ENCODE assay signal across 1 cellular context in the genomic region with DNA sequence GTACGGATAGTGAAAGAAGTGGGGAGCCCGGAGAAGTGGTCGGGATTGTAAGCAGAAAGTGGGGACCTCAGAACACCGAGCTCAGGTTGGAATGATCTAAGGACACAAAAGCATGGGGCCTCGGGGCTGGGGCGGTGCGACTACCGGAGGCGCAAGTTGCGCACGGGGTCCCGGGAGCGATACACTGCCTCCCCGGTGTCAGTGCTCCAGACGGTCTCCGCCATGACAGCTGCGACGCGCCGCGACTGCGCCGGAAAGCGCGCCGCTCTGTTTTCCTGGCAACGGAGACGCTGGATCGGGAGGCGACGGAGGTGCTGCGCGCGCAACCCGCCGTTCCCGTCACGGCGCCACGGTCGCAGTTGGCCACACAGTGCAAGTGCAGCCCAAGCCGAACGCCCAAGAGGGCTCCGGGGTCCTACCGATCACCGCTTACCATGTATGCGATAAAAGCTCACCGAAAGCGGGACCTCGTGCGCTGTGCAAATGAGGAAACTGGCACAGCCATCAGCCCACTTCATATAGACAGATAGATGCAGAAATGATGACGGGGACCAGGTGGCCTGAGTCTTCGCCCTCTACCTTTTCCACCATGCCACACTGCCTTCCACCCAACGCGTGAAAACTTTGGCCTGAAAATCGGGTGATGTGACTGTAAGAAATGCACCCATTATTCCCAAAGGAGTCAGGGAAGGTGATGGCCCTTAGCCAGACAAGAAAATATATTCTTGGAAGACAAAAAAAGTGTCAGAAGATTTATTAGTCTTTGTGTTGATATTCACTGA.
A peak's percentile ranks its signal among the peaks of the same experiment; 100 is the strongest.
TF ChIP-seq lines count a peak whose summit lies in the region.

TSS of gene MKS1 (minus strand) at position 249 of the 782 bp plus-strand sequence. CDS start at position 224, 25 bp downstream.

TF ChIP-seq in HepG2, 621 proteins besides CTCF, POLR2A, EP300 and RAD21 (continued from another document and continues in another):
- TF ChIP-seq TBL1XR1 (IDR thresholded peaks at IDR 0.05; ENCODE audit: borderline replicate concordance, low read length, partially characterized antibody) (no peak), SOX13 (IDR thresholded peaks at IDR 0.05) (no peak), SOX13 (CRISPR knock-in tag; conservative IDR thresholded peaks at IDR 0.05 in 1 of 2, IDR thresholded peaks at IDR 0.05 in 1 of 2) (peak in 1 of 2 experiments; percentile 26; a peak in 1 of 4 replicates), NCOA1 (CRISPR knock-in tag; IDR thresholded peaks at IDR 0.05) (peak; percentile 26; the same call in 1 of the 2 replicates), ZNF235 (CRISPR knock-in tag; IDR thresholded peaks at IDR 0.05; ENCODE audit: borderline replicate concordance) (no peak), FOXA3 (CRISPR knock-in tag; IDR thresholded peaks at IDR 0.05) (peak; percentile 57), SYNCRIP (IDR thresholded peaks at IDR 0.05; ENCODE audit: insufficient read depth, low read depth, low read length) (no peak), SATB2 (CRISPR knock-in tag; IDR thresholded peaks at IDR 0.05) (peak; percentile 66; the same call in 1 of the 2 replicates), ZNF12 (CRISPR knock-in tag; IDR thresholded peaks at IDR 0.05) (no peak), ZNF430 (CRISPR knock-in tag; IDR thresholded peaks at IDR 0.05) (peak; percentile 83; the same call in 1 of the 2 replicates), MED8 (CRISPR knock-in tag; IDR thresholded peaks at IDR 0.05; ENCODE audit: insufficient replicate concordance) (peak; percentile 29), ZNF713 (CRISPR knock-in tag; IDR thresholded peaks at IDR 0.05) (peak; percentile 53; the same call in 1 of the 2 replicates), ZNF234 (CRISPR knock-in tag; conservative IDR thresholded peaks at IDR 0.05) (no peak), MTA3 (CRISPR knock-in tag; IDR thresholded peaks at IDR 0.05) (no peak), RELA (CRISPR knock-in tag; IDR thresholded peaks at IDR 0.05) (no peak), ZNF101 (CRISPR knock-in tag; IDR thresholded peaks at IDR 0.05; ENCODE audit: borderline replicate concordance, low read depth) (no peak), MYC (CRISPR knock-in tag; IDR thresholded peaks at IDR 0.05; ENCODE audit: borderline replicate concordance) (peak; percentile 78), KDM5A (IDR thresholded peaks at IDR 0.05; ENCODE audit: borderline replicate concordance, low read length) (peak; percentile 75), KMT2B (CRISPR knock-in tag; IDR thresholded peaks at IDR 0.05) (peak; percentile 97), RFX5 (IDR thresholded peaks at IDR 0.05; ENCODE audit: low read depth, low read length) (peak; percentile 29; the same call in 1 of the 2 replicates), DMTF1 (CRISPR knock-in tag; IDR thresholded peaks at IDR 0.05) (no peak), FOXK1 (CRISPR knock-in tag; IDR thresholded peaks at IDR 0.05; ENCODE audit: borderline replicate concordance, low read depth) (peak; percentile 92), DNMT3B (CRISPR knock-in tag; conservative IDR thresholded peaks at IDR 0.05) (no peak), ZNF761 (CRISPR knock-in tag; conservative IDR thresholded peaks at IDR 0.05) (peak; percentile 68), ZNF709 (CRISPR knock-in tag; IDR thresholded peaks at IDR 0.05) (peak; percentile 92), MAFK (conservative IDR thresholded peaks at IDR 0.05 in 1 of 2, IDR thresholded peaks at IDR 0.05 in 1 of 2; ENCODE audit: low read length in 2 of 2) (no peak), MIER3 (CRISPR knock-in tag; IDR thresholded peaks at IDR 0.05; ENCODE audit: borderline replicate concordance) (peak; percentile 92; the same call in 1 of the 2 replicates), ETS1 (CRISPR knock-in tag; IDR thresholded peaks at IDR 0.05) (peak; percentile 17; the same call in 1 of the 2 replicates), ZNF850 (CRISPR knock-in tag; conservative IDR thresholded peaks at IDR 0.05) (no peak), ZNF775 (CRISPR knock-in tag; IDR thresholded peaks at IDR 0.05; ENCODE audit: borderline replicate concordance) (peak; percentile 1; the same call in 1 of the 2 replicates), ZNF451 (CRISPR knock-in tag; IDR thresholded peaks at IDR 0.05) (peak; percentile 29; the same call in 1 of the 2 replicates), ZNF660 (CRISPR knock-in tag; IDR thresholded peaks at IDR 0.05; ENCODE audit: borderline replicate concordance, low read depth) (no peak; the same call in 1 of the 2 replicates), SOX6 (IDR thresholded peaks at IDR 0.05) (no peak), SOX6 (CRISPR knock-in tag; IDR thresholded peaks at IDR 0.05) (peak; percentile 62), SRSF9 (IDR thresholded peaks at IDR 0.05; ENCODE audit: borderline replicate concordance, insufficient read depth, low read depth, low read length, poor library complexity, severe bottlenecking) (no peak), GATAD1 (CRISPR knock-in tag; IDR thresholded peaks at IDR 0.05) (peak; percentile 99), ZNF646 (CRISPR knock-in tag; IDR thresholded peaks at IDR 0.05) (no peak)
- TF ChIP-seq, protein P1, sequence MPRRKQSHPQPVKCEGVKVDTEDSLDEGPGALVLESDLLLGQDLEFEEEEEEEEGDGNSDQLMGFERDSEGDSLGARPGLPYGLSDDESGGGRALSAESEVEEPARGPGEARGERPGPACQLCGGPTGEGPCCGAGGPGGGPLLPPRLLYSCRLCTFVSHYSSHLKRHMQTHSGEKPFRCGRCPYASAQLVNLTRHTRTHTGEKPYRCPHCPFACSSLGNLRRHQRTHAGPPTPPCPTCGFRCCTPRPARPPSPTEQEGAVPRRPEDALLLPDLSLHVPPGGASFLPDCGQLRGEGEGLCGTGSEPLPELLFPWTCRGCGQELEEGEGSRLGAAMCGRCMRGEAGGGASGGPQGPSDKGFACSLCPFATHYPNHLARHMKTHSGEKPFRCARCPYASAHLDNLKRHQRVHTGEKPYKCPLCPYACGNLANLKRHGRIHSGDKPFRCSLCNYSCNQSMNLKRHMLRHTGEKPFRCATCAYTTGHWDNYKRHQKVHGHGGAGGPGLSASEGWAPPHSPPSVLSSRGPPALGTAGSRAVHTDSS (CRISPR knock-in tag; conservative IDR thresholded peaks at IDR 0.05) = 0 out of 2 replicates have a peak, but pooled peaks have one; percentile 57
- TF ChIP-seq, protein P2, sequence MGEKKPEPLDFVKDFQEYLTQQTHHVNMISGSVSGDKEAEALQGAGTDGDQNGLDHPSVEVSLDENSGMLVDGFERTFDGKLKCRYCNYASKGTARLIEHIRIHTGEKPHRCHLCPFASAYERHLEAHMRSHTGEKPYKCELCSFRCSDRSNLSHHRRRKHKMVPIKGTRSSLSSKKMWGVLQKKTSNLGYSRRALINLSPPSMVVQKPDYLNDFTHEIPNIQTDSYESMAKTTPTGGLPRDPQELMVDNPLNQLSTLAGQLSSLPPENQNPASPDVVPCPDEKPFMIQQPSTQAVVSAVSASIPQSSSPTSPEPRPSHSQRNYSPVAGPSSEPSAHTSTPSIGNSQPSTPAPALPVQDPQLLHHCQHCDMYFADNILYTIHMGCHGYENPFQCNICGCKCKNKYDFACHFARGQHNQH (CRISPR knock-in tag; IDR thresholded peaks at IDR 0.05) = peak; percentile 80; the same call in 1 of the 2 replicates
- TF ChIP-seq, protein P3, sequence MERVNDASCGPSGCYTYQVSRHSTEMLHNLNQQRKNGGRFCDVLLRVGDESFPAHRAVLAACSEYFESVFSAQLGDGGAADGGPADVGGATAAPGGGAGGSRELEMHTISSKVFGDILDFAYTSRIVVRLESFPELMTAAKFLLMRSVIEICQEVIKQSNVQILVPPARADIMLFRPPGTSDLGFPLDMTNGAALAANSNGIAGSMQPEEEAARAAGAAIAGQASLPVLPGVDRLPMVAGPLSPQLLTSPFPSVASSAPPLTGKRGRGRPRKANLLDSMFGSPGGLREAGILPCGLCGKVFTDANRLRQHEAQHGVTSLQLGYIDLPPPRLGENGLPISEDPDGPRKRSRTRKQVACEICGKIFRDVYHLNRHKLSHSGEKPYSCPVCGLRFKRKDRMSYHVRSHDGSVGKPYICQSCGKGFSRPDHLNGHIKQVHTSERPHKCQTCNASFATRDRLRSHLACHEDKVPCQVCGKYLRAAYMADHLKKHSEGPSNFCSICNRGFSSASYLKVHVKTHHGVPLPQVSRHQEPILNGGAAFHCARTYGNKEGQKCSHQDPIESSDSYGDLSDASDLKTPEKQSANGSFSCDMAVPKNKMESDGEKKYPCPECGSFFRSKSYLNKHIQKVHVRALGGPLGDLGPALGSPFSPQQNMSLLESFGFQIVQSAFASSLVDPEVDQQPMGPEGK (CRISPR knock-in tag; IDR thresholded peaks at IDR 0.05) = no peak
- TF ChIP-seq, protein P4, sequence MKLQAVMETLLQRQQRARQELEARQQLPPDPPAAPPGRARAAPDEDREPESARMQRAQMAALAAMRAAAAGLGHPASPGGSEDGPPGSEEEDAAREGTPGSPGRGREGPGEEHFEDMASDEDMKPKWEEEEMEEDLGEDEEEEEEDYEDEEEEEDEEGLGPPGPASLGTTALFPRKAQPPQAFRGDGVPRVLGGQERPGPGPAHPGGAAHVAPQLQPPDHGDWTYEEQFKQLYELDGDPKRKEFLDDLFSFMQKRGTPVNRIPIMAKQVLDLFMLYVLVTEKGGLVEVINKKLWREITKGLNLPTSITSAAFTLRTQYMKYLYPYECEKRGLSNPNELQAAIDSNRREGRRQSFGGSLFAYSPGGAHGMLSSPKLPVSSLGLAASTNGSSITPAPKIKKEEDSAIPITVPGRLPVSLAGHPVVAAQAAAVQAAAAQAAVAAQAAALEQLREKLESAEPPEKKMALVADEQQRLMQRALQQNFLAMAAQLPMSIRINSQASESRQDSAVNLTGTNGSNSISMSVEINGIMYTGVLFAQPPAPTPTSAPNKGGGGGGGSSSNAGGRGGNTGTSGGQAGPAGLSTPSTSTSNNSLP (IDR thresholded peaks at IDR 0.05; ENCODE audit: low read depth, low read length) = no peak
